Comparison of ENCODE assay signal across 11 cellular contexts in genomic region chr9:84604223-84604622, GRCh38.
"Had no signal": no experiment of that assay in that cellular context is flagged by ENCODE, and none has a peak within 500 bp of the region (broad histone marks: within the 10 kb centered on the region; RNA-seq: fewer than 3 reads in every experiment).

No MANE protein-coding gene starts in this region.

- H3K36me3 ChIP-seq: HAP-1 had no signal

- H3K9me3 Mint-ChIP-seq: GM23338 had no signal

- H3K4me3 ChIP-seq: GM23248, GM23338, HAP-1 had no signal

- DNase-seq: GM23248, GOT3, H7, H9, HCEC 1CT, HFFc6 had no signal

- H3K4me1 Mint-ChIP-seq: GM23338, H9 had no signal

- FAIRE-seq: H1, H54 had no signal

- H3K27ac Mint-ChIP-seq: GM23338, H9, HFFc6 had no signal

- H3K4me1 ChIP-seq: HAP-1 had no signal

- H2AFZ ChIP-seq: GM23248, GM23338 had no signal

- H3K4me2 ChIP-seq: GM23338 had no signal

- H3K27ac ChIP-seq: GM23248 had no signal

- H3K4me3 Mint-ChIP-seq: GM23338, H9, HFFc6 had no signal

- H3K9me3 ChIP-seq: HAP-1 had no signal

- H3K9ac ChIP-seq: GM23248 had no signal

- ATAC-seq: GM23338, HCT116 had no signal
